Comparison of ENCODE assay signal across 9 cellular contexts in the genomic region with DNA sequence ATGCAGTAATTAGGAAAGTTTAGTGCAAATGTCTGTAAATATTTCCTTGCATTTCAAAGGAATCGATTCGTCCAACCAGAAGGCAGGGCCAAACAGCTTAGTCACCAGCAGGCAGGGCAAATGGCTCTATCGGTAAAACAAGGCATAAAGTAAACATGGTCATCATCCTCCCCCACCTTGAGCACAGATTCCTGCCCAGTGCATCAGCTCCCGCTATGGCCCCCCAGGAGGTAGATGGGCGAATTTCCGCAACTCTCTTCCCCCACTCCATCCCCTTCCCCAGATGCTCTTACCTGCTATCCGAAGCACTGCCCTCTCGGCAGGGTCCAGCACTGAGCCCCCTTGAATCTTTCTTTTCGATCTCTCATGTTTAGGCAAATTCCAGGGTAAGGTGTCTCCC.
DNase-seq lines count a peak whose midpoint lies in the region; TF ChIP-seq lines count a peak whose summit lies in the region.
"Had no signal": no experiment of that assay in that cellular context is flagged by ENCODE, and none has a peak within 500 bp of the region (broad histone marks: within the 10 kb centered on the region; RNA-seq: fewer than 3 reads in every experiment).

No MANE protein-coding gene starts in this region.

- H3K4me3 Mint-ChIP-seq in T-helper 1 cell treated with Interleukin-12 subunit alpha and Interleukin-12 subunit beta and Interleukin-4 antibody, amounts not matched to agents 30 μg/mL and 1 μg/mL, for 36 hours = peak overlapping the region; percentile 83

- H3K27ac Mint-ChIP-seq in T-helper 1 cell treated with Interleukin-12 subunit alpha and Interleukin-12 subunit beta and Interleukin-4 antibody, amounts not matched to agents 30 μg/mL and 1 μg/mL, for 36 hours = peak overlapping the region; percentile 67

- H3K27ac ChIP-seq in iPS-20b (ENCODE audit: low read length) (no peak overlapping the region), skin epidermis (peak overlapping the region in 7 of 21 experiments; percentile 2 to 69 (median 33))
- H3K27ac ChIP-seq: 22Rv1 had no signal

- H3K36me3 Mint-ChIP-seq in T-helper 1 cell treated with Interleukin-12 subunit alpha and Interleukin-12 subunit beta and Interleukin-4 antibody, amounts not matched to agents 30 μg/mL and 1 μg/mL, for 36 hours (ENCODE audit: low read depth) = peaks cover 1% of the 10 kb centered on the region

- no peaks in the 10 kb centered on the region for H3K36me3 ChIP-seq in iPS-20b (ENCODE audit: insufficient read depth, low read depth, low read length)

- H3K4me1 Mint-ChIP-seq in T-helper 1 cell treated with Interleukin-12 subunit alpha and Interleukin-12 subunit beta and Interleukin-4 antibody, amounts not matched to agents 30 μg/mL and 1 μg/mL, for 36 hours (ENCODE audit: low read depth) = peaks cover 26% of the 10 kb centered on the region

- no peak for TF ChIP-seq CTCF in GM10266 (IDR thresholded peaks at IDR 0.05; ENCODE audit: control insufficient read depth, insufficient read depth, low read depth, missing control alignments)

- no peaks in the 10 kb centered on the region for H3K9me3 Mint-ChIP-seq in T-helper 1 cell treated with Interleukin-12 subunit alpha and Interleukin-12 subunit beta and Interleukin-4 antibody, amounts not matched to agents 30 μg/mL and 1 μg/mL, for 36 hours

- H3K4me3 ChIP-seq in iPS-20b (ENCODE audit: low read length) (peak overlapping the region; percentile 94), skin epidermis (peak overlapping the region; percentile 23 to 38 (median 27))

- H3K9me3 ChIP-seq in iPS-20b (ENCODE audit: insufficient read depth, low read depth, low read length) = no peaks in the 10 kb centered on the region

- DNase-seq in T-helper 1 cell (no peak), amniotic epithelial cell (ENCODE audit: low read depth) (peak; percentile 49), GM10266 (ENCODE audit: extremely low spot score) (no peak), SHP77 treated with DMSO at 0.1 percent for 48 hours (lab: John Stamatoyannopoulos, UW) (no peak)
- no peak for DNase-seq in activated CD4-positive, CD25-positive, alpha-beta regulatory T cell (lab: John Stamatoyannopoulos, UW)

- H3K27me3 Mint-ChIP-seq in T-helper 1 cell treated with Interleukin-12 subunit alpha and Interleukin-12 subunit beta and Interleukin-4 antibody, amounts not matched to agents 30 μg/mL and 1 μg/mL, for 36 hours (ENCODE audit: low read depth) = peaks cover 26% of the 10 kb centered on the region

- H3K9ac ChIP-seq in iPS-20b (ENCODE audit: low read depth, low read length) = peak overlapping the region; percentile 82; the same call in 1 of the 2 replicates

- peaks cover 37% of the 10 kb centered on the region for H3K4me1 ChIP-seq in iPS-20b (ENCODE audit: insufficient read depth, low read length)

- H3K27me3 ChIP-seq in iPS-20b (ENCODE audit: insufficient read depth, low read length) = no peaks in the 10 kb centered on the region
